ENCODE assay signal across 17 cellular contexts in the genomic region with DNA sequence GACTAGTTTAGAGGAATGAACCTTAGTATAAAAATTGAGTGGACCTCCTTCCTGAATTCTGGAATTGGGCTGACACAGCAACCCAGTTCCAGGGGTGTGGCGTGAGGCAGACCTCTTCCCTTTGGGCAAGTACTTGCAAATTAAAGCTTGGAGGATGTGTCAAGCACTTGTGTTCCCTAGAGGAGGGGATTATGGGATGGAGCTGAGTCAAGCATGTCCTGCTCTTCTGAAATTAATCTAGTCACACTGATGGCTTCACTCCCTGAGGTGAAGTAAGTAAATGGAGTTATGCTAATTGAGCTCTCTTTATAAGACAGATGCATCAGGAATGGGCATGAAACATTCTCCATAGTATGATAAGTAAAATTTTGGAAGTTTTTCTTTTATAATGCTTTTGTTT.
"Had no signal": no experiment of that assay in that cellular context is flagged by ENCODE, and none has a peak within 500 bp of the region (broad histone marks: within the 10 kb centered on the region; RNA-seq: fewer than 3 reads in every experiment).

No MANE protein-coding gene starts in this region.

- DNase-seq: effector CD4-positive, alpha-beta T cell; head of caudate nucleus; hippocampal formation; kidney glomerular epithelial cell; mucosa of descending colon; naive thymus-derived CD8-positive, alpha-beta T cell; nucleus accumbens; pancreas; right cardiac atrium; stimulated activated CD4-positive, alpha-beta T cell treated with anti-CD3 and anti-CD28 coated beads, Interleukin-2, amount 100 ng/mL, for 48 hours; tibial artery; upper lobe of left lung; uterus had no signal

- H3K4me3 ChIP-seq: coronary artery, esophagus muscularis mucosa, mucosa of descending colon, pancreas, smooth muscle cell, tibial artery, upper lobe of left lung, uterus had no signal

- H3K4me2 ChIP-seq: smooth muscle cell had no signal

- H3K27ac ChIP-seq: coronary artery, esophagus muscularis mucosa, foreskin keratinocyte, pancreas, tibial artery, upper lobe of left lung, uterus had no signal

- H3K9me3 ChIP-seq: esophagus muscularis mucosa, mucosa of descending colon, pancreas, tibial artery, upper lobe of left lung, uterus had no signal

- H3K4me1 ChIP-seq: esophagus muscularis mucosa, foreskin keratinocyte, pancreas, tibial artery, upper lobe of left lung, uterus had no signal

- ATAC-seq: foreskin keratinocyte; mucosa of descending colon; naive thymus-derived CD8-positive, alpha-beta T cell; pancreas; right cardiac atrium had no signal

- H3K36me3 ChIP-seq: esophagus muscularis mucosa, pancreas, tibial artery, upper lobe of left lung, uterus had no signal

- H3K27me3 ChIP-seq: esophagus muscularis mucosa, pancreas, tibial artery, upper lobe of left lung, uterus had no signal
